8 cellular contexts compared by ENCODE assay signal in the genomic region with DNA sequence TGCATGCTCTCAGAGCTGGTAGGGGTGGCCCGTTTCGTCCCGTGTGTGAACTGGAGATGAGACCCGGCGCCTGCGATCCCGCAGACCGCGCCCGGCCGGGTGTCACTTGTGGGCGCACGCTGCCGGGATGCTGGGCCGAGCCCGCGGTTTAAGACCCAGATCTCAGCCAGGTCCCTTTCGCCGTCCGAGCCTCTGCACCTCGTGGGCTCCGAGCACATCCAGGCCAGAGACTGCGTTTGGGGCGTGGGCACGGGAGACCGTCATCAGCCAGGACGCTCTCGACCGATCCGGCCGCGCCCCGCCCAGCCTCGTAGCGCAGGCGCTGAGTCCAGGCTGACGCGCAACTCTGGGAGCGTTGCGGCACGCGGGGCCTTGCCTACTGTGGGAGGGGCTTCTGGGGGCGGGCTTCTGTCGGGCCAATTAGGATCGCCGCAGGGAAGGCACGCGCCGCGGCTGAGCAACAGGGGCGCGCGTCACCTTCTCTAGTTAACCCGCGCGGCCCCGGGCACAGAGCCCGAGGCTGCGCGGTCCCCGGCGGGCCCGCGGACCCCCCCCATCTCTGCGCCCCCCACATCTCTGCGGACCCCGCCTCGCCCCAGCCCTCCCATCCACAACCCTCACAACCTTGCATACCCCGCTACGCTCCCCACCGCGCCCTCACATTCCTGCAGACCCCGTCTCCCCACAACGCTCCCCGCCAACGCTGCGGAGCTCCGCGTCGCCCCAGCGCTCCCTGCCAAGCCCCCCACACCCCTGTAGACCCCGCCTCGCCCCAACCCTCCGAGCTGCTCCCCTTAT. TPM values are rescaled to one million over a fixed set of nuclear protein-coding genes. Genes with fewer than 3 reads are reported as not detected.
DNase-seq lines count a peak whose midpoint lies in the region; ATAC-seq and TF ChIP-seq lines count a peak whose summit lies in the region.

No MANE protein-coding gene starts in this region.

- H3K27me3 ChIP-seq in right cardiac atrium (ENCODE audit: control insufficient read depth, insufficient read depth) (no peaks in the 10 kb centered on the region), rectal smooth muscle tissue (ENCODE audit: control insufficient read depth, insufficient read depth, low read length) (no peaks in the 10 kb centered on the region), aorta (ENCODE audit: control insufficient read depth in 1 of 2, insufficient read depth in 2 of 2, low read length in 1 of 2) (no peaks in the 10 kb centered on the region)

- peak overlapping the region; percentile 86 for H3K9ac ChIP-seq in rectal smooth muscle tissue (ENCODE audit: low read length)

- H3K27ac ChIP-seq in right cardiac atrium (ENCODE audit: low read length) (peak overlapping the region; percentile 85), rectal smooth muscle tissue (ENCODE audit: low read depth, low read length) (peak overlapping the region; percentile 88), aorta (ENCODE audit: low read depth in 1 of 2, low read length in 2 of 2) (peak overlapping the region; percentile 20 to 92)

- no peaks in the 10 kb centered on the region for H3K4me1 ChIP-seq in right cardiac atrium (ENCODE audit: control insufficient read depth, insufficient read depth, low read length)
- peaks cover 6% of the 10 kb centered on the region for H3K4me1 ChIP-seq in rectal smooth muscle tissue (ENCODE audit: control insufficient read depth, insufficient read depth, low read length)
- H3K4me1 ChIP-seq in aorta (ENCODE audit: control insufficient read depth in 1 of 2, insufficient read depth in 2 of 2, low read length in 2 of 2): no peaks in the 10 kb centered on the region

- TF ChIP-seq CTCF in GM13977 (IDR thresholded peaks at IDR 0.05; ENCODE audit: extremely low read depth, insufficient read depth, missing control alignments): no peak

- no peaks in the 10 kb centered on the region for H3K9me3 ChIP-seq in right cardiac atrium (ENCODE audit: control insufficient read depth, low read length)
- H3K9me3 ChIP-seq in aorta (ENCODE audit: control insufficient read depth, low read length): no peaks in the 10 kb centered on the region

- intact Hi-C loops in right cardiac atrium (cut with DNase I) (no loop called here), aorta (cut with DNase I) (loop anchor here in 1 of 2 donors (10.0 kb wide), 2 partner anchors 63 to 143 kb away; no protein-coding TSS in a partner anchor)

- H3K36me3 ChIP-seq in rectal smooth muscle tissue (ENCODE audit: control insufficient read depth, insufficient read depth, low read length): peaks cover 7% of the 10 kb centered on the region
- H3K36me3 ChIP-seq in aorta (ENCODE audit: control insufficient read depth in 1 of 2, insufficient read depth in 2 of 2, low read length in 1 of 2): no peaks in the 10 kb centered on the region

- ATAC-seq in HG02885 (IDR thresholded peaks at IDR 0.05; ENCODE audit: poor library complexity, unreplicated experiment): peak; percentile 89
- peak; percentile 94 to 95 for ATAC-seq in right cardiac atrium
- peak; percentile 96 for ATAC-seq in aorta (ENCODE audit: low FRiP score)

- DNase-seq in GM13977 (ENCODE audit: low spot score) (peak; percentile 99), NCI-H1694 treated with DMSO at 0.1 percent for 48 hours (lab: John Stamatoyannopoulos, UW) (peak; percentile 81), T-helper 2 cell (peak; percentile 93 to 98 (median 97)), anterior cingulate cortex (lab: John Stamatoyannopoulos, UW) (peak; percentile 66 to 98 (median 96)), right cardiac atrium (peak; percentile 99 to 100 (median 100)), aorta (peak; percentile 100)

- H3K4me3 ChIP-seq in right cardiac atrium (ENCODE audit: low read length): peak overlapping the region; percentile 59
- H3K4me3 ChIP-seq in rectal smooth muscle tissue (ENCODE audit: low read length): peak overlapping the region; percentile 87
- H3K4me3 ChIP-seq in aorta (ENCODE audit: low read length in 2 of 2): peak overlapping the region; percentile 33 to 67

- in situ Hi-C loops in GM13977 (cut with MboI; ENCODE audit: low pct_unique_long_range_greater_than_20kb, low sequenced_read_pairs, unreplicated experiment): no loop called here

- WGBS in right cardiac atrium: under 1% methylated on average over 84 of the region's 84 CpGs
- WGBS in aorta, 2 donors: 1% methylated on average over 65 to 84 of the region's 84 CpGs

RNA-seq across cellular contexts. Expression of a gene that starts 0.7 kb away (rescaled TPM):
- total RNA-seq in right cardiac atrium: not detected
- 0.27 TPM for polyA plus RNA-seq in right cardiac atrium
- not detected for total RNA-seq in aorta
- polyA plus RNA-seq in aorta: 1 to 10 TPM in 1 of 2 donors, under 1 TPM in 1; 0.38 to 1.2 TPM

RNA-seq across cellular contexts. Expression of a gene that starts 5.9 kb away (rescaled TPM):
- total RNA-seq in right cardiac atrium: 10 to 100 TPM; 35.7 to 44.9 (median 37.8) TPM
- polyA plus RNA-seq in right cardiac atrium: 18.0 TPM
- total RNA-seq in aorta: 10 to 100 TPM; 43.0 to 46.4 TPM
- polyA plus RNA-seq in aorta: 10 to 100 TPM; 12.7 to 17.9 TPM

RNA-seq across cellular contexts. Expression of a gene that starts 11.7 kb away (rescaled TPM):
- total RNA-seq in right cardiac atrium (10 to 100 TPM; 10.6 to 16.5 (median 14.4) TPM), aorta (10 to 100 TPM; 22.0 to 44.6 TPM)
- polyA plus RNA-seq in right cardiac atrium (12.1 TPM), aorta (10 to 100 TPM; 19.5 to 48.6 TPM)

RNA-seq across cellular contexts. Expression of a gene that starts 18.1 kb away (rescaled TPM):
- 100 to 1,000 TPM; 153 to 180 (median 179) TPM for total RNA-seq in right cardiac atrium
- 206 TPM for polyA plus RNA-seq in right cardiac atrium
- 100 to 1,000 TPM; 116 to 119 TPM for total RNA-seq in aorta
- 100 to 1,000 TPM in 1 of 2 donors, 10 to 100 TPM in 1; 67.9 to 108 TPM for polyA plus RNA-seq in aorta

RNA-seq across cellular contexts. Expression of a gene that starts 57.0 kb away (rescaled TPM):
- total RNA-seq in right cardiac atrium (10 to 100 TPM; 11.6 to 15.5 (median 13.0) TPM), aorta (10 to 100 TPM in 1 of 2 donors, 1 to 10 TPM in 1; 6.9 to 15.6 TPM)
- polyA plus RNA-seq in right cardiac atrium (5.7 TPM), aorta (1 to 10 TPM in 1 of 2 donors, under 1 TPM in 1; 0.38 to 3.0 TPM)

Comparison
In these comparisons a context has a peak if more than half of its experiments do, and no peak if none do; other contexts are left out.
1. Peak in every context shown above with its lines: DNase-seq, ATAC-seq, H3K4me3 ChIP-seq and H3K27ac ChIP-seq.